Comparison of ENCODE assay signal across 26 cellular contexts in the genomic region with DNA sequence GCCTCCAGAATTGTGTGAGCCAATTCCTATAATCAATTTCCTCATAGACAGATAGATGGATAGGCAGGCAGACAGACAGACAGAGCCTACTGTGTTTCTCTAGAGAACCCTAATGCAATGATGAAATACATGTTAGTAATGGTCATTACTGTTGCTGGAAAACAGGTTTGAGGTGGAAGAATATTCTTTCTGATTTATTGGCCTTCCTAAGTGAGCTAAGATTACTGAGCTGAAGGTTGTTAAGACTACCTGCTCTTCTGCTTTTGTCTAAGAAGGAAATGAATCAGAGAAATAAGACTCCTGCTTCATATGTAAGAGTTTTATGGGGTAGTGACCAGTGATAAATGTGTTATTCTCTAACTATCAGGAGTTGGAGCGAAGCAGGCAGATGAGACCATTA.
"Had no signal": no experiment of that assay in that cellular context is flagged by ENCODE, and none has a peak within 500 bp of the region (broad histone marks: within the 10 kb centered on the region; RNA-seq: fewer than 3 reads in every experiment).

No MANE protein-coding gene starts in this region.

- H3K4me2 ChIP-seq: smooth muscle cell had no signal

- H3K9me3 Mint-ChIP-seq: endodermal cell, nephron, neural progenitor cell had no signal

- ATAC-seq: left lobe of liver; naive thymus-derived CD4-positive, alpha-beta T cell; sciatic nerve had no signal

- H3K4me1 ChIP-seq: parathyroid adenoma, right atrium auricular region, stomach, thyroid gland had no signal

- H3K36me3 Mint-ChIP-seq: naive thymus-derived CD4-positive, alpha-beta T cell had no signal

- H2AFZ ChIP-seq: neural progenitor cell, parathyroid adenoma had no signal

- H3K9ac ChIP-seq: neural progenitor cell, parathyroid adenoma had no signal

- H3K36me3 ChIP-seq: neural progenitor cell, right atrium auricular region, stomach, thyroid gland had no signal

- DNase-seq: effector CD8-positive, alpha-beta T cell; endodermal cell; erythroblast; head of caudate nucleus; mesendoderm; midbrain; naive thymus-derived CD4-positive, alpha-beta T cell; stimulated activated CD4-positive, alpha-beta T cell treated with anti-CD3 and anti-CD28 coated beads, Interleukin-12 subunit alpha, Interleukin-12 subunit beta, amount 100 ng/mL, for 4 hours; stimulated activated CD4-positive, alpha-beta T cell treated with anti-CD3 and anti-CD28 coated beads, Interleukin-1b, Interleukin-23, amount 100 ng/mL, for 48 hours; stimulated activated CD4-positive, alpha-beta T cell treated with anti-CD3 and anti-CD28 coated beads, Interleukin-4, amount 100 ng/mL, for 1 hour; stimulated activated CD8-positive, alpha-beta memory T cell treated with anti-CD3 and anti-CD28 coated beads, Interleukin-4, amount 100 ng/mL, for 48 hours; stimulated activated naive CD4-positive, alpha-beta T cell treated with Interleukin-2 at 50 U/mL for 16 hours; stomach; thyroid gland; trophoblast cell had no signal

- H3K27me3 ChIP-seq: neural progenitor cell, right atrium auricular region, stomach, thyroid gland had no signal

- H3K9me3 ChIP-seq: right atrium auricular region, stomach, thyroid gland had no signal

- H3K27me3 Mint-ChIP-seq: naive thymus-derived CD4-positive, alpha-beta T cell; progenitor cell of endocrine pancreas had no signal

- H3K4me1 Mint-ChIP-seq: endodermal cell, nephron had no signal

- FAIRE-seq: colon, frontal cortex, keratinocyte had no signal

- H3K4me3 ChIP-seq: neural progenitor cell, right atrium auricular region, smooth muscle cell, stomach, thyroid gland had no signal

- H3K27ac Mint-ChIP-seq: endodermal cell; naive thymus-derived CD4-positive, alpha-beta T cell; nephron; neural progenitor cell; progenitor cell of endocrine pancreas had no signal

- H3K27ac ChIP-seq: neural progenitor cell, parathyroid adenoma, right atrium auricular region, stomach, thyroid gland had no signal

- H3K4me3 Mint-ChIP-seq: endodermal cell; naive thymus-derived CD4-positive, alpha-beta T cell; nephron; neural progenitor cell had no signal

- H3K79me2 ChIP-seq: parathyroid adenoma had no signal
